ENCODE assay signal across 8 cellular contexts in genomic region chr10:72691470-72692056, GRCh38. TPM values are rescaled to one million over a fixed set of nuclear protein-coding genes. Genes with fewer than 3 reads are reported as not detected.
DNase-seq lines count a peak whose midpoint lies in the region; ATAC-seq and TF ChIP-seq lines count a peak whose summit lies in the region.

No MANE protein-coding gene starts in this region.

- no peak overlapping the region for H3K9ac ChIP-seq in HUES6 (ENCODE audit: low read length)

- H3K27me3 ChIP-seq in CD4-positive, alpha-beta memory T cell (ENCODE audit: insufficient read depth, low read length), result no peaks in the 10 kb centered on the region
- H3K27me3 ChIP-seq in HUES6 (ENCODE audit: control insufficient read depth, insufficient read depth, low read length), result no peaks in the 10 kb centered on the region
- no peaks in the 10 kb centered on the region for H3K27me3 ChIP-seq in hepatocyte

- peaks cover 0 to 2% of the 10 kb centered on the region in 2 donors for H3K36me3 Mint-ChIP-seq in CD4-positive, alpha-beta memory T cell
- H3K36me3 Mint-ChIP-seq in WTC11, result no peaks in the 10 kb centered on the region

- H3K4me3 Mint-ChIP-seq in CD4-positive, alpha-beta memory T cell, result peak overlapping the region; percentile 86 to 93 (median 90)
- H3K4me3 Mint-ChIP-seq in WTC11, result peak overlapping the region; percentile 66

- H3K27ac ChIP-seq in CD4-positive, alpha-beta memory T cell (ENCODE audit: low read depth, low read length), result peak overlapping the region; percentile 61
- H3K27ac ChIP-seq in HUES6 (ENCODE audit: low read depth, low read length) (no peak overlapping the region), hepatocyte (no peak overlapping the region), skin epidermis (peak overlapping the region in 18 of 21 experiments; percentile 86 to 99 (median 94))

- peak overlapping the region; percentile 22 for H2AFZ ChIP-seq in hepatocyte

- WGBS in hepatocyte (ENCODE audit: low lambda C conversion rate, missing lambda C conversion rate), result 32% methylated on average over 15 of the region's 15 CpGs

- peaks cover 2 to 5% of the 10 kb centered on the region in 2 donors for H3K27me3 Mint-ChIP-seq in CD4-positive, alpha-beta memory T cell
- no peaks in the 10 kb centered on the region for H3K27me3 Mint-ChIP-seq in WTC11 (ENCODE audit: low read depth)

- ATAC-seq in WTC11, result peak; percentile 100
- no peak for ATAC-seq in GM19455 (IDR thresholded peaks at IDR 0.05; ENCODE audit: unreplicated experiment)

- H3K79me2 ChIP-seq in hepatocyte, result peaks cover 43% of the 10 kb centered on the region

- POLR2A ChIA-PET in CD4-positive, alpha-beta memory T cell (lab: Charles Lee; ENCODE audit: partially characterized antibody), result interaction anchor here (0.6 to 2.5 kb wide), 11 partner anchors 8 to 443 kb away, joined by 3 to 15 read pairs (median 3); partner anchors contain the start of genes MICU1 and P4HA1
- POLR2A ChIA-PET in WTC11 (lab: Charles Lee), result interaction anchor here (0.6 to 1.1 kb wide), 5 partner anchors 16 to 141 kb away, joined by 3 to 15 read pairs (median 4); partner anchors contain the start of gene MICU1
- POLR2A ChIA-PET in GM10248 (lab: Yijun Ruan, JAX), result interaction anchor here (0.6 to 0.9 kb wide), 4 partner anchors 12 to 418 kb away, joined by 3 to 6 read pairs (median 4); partner anchors contain the start of genes DDIT4 and MICU1

- H3K4me1 ChIP-seq in CD4-positive, alpha-beta memory T cell (ENCODE audit: insufficient read depth, low read length), result peaks cover 25% of the 10 kb centered on the region
- H3K4me1 ChIP-seq in HUES6 (ENCODE audit: control insufficient read depth, insufficient read depth, low read length) (peaks cover 19% of the 10 kb centered on the region), hepatocyte (ENCODE audit: insufficient read depth) (peaks cover 14% of the 10 kb centered on the region)

- no peaks in the 10 kb centered on the region for H3K36me3 ChIP-seq in CD4-positive, alpha-beta memory T cell (ENCODE audit: insufficient read depth, low read length)
- H3K36me3 ChIP-seq in HUES6 (ENCODE audit: control insufficient read depth, insufficient read depth, low read length) (no peaks in the 10 kb centered on the region), hepatocyte (replicated peaks; ENCODE audit: insufficient read depth, low read depth) (no peaks in the 10 kb centered on the region)

- peak overlapping the region in 1 of 2 donors; percentile 39 for H3K4me3 ChIP-seq in CD4-positive, alpha-beta memory T cell (ENCODE audit: low read length in 2 of 2)
- H3K4me3 ChIP-seq in HUES6 (ENCODE audit: low read depth, low read length), result peak overlapping the region; percentile 99
- H3K4me3 ChIP-seq in hepatocyte, result peak overlapping the region; percentile 34
- H3K4me3 ChIP-seq in skin epidermis, result peak overlapping the region; percentile 73 to 91 (median 88)

- DNase-seq in CD4-positive, alpha-beta memory T cell, result no peak
- DNase-seq in WTC11 (ENCODE audit: low spot score) (no peak), hepatocyte (ENCODE audit: low spot score) (no peak), GM10248 (ENCODE audit: extremely low spot score) (no peak)
- no peak for DNase-seq in activated CD4-positive, alpha-beta T cell treated with anti-CD3 and anti-CD28 coated beads, Interleukin-2, amount 50 U/mL, for 4 hours

- H3K9me3 Mint-ChIP-seq in CD4-positive, alpha-beta memory T cell, result no peaks in the 10 kb centered on the region
- H3K9me3 Mint-ChIP-seq in WTC11, result no peaks in the 10 kb centered on the region

- peaks cover 16% of the 10 kb centered on the region for H4K20me1 ChIP-seq in hepatocyte (ENCODE audit: insufficient read depth, poor library complexity, severe bottlenecking)

- intact Hi-C loops in CD4-positive, alpha-beta memory T cell (cut with micrococcal nuclease), result loop anchor here (1.0 to 5.0 kb wide), 4 partner anchors 65 to 561 kb away; partner anchors contain the start of genes MICU1 and MRPS16

- peak overlapping the region; percentile 75 for H3K4me2 ChIP-seq in hepatocyte

- CTCF ChIA-PET in CD4-positive, alpha-beta memory T cell (lab: Charles Lee; ENCODE audit: partially characterized antibody), result interaction anchor here (1.0 kb wide), 2 partner anchors 12 to 142 kb away, joined by 3 to 6 read pairs; no protein-coding TSS in a partner anchor
- CTCF ChIA-PET in WTC11 (lab: Charles Lee), result interaction anchor here (0.9 to 1.7 kb wide), 3 partner anchors 18 to 370 kb away, joined by 3 to 6 read pairs (median 4); no protein-coding TSS in a partner anchor
- CTCF ChIA-PET in GM10248 (lab: Yijun Ruan, JAX), result interaction anchor here (0.6 to 1.1 kb wide), 4 partner anchors 9 to 62 kb away, joined by 3 to 5 read pairs (median 3); no protein-coding TSS in a partner anchor

- no peaks in the 10 kb centered on the region for H3K9me2 ChIP-seq in hepatocyte (replicated peaks; ENCODE audit: insufficient read depth)

- peaks cover 24 to 39% (median 32%) of the 10 kb centered on the region in 4 donors for H3K4me1 Mint-ChIP-seq in CD4-positive, alpha-beta memory T cell
- peaks cover 25% of the 10 kb centered on the region for H3K4me1 Mint-ChIP-seq in WTC11

- H3K9me3 ChIP-seq in CD4-positive, alpha-beta memory T cell (ENCODE audit: control insufficient read depth in 1 of 2, low read length in 2 of 2), result no peaks in the 10 kb centered on the region
- H3K9me3 ChIP-seq in HUES6 (ENCODE audit: control insufficient read depth, insufficient read depth, low read depth, low read length) (no peaks in the 10 kb centered on the region), hepatocyte (ENCODE audit: low read depth) (no peaks in the 10 kb centered on the region)

- peak overlapping the region; percentile 59 to 90 (median 87) for H3K27ac Mint-ChIP-seq in CD4-positive, alpha-beta memory T cell
- H3K27ac Mint-ChIP-seq in WTC11, result 0 out of 2 replicates have a peak overlapping the region, but pooled peaks have one; percentile 64

- TF ChIP-seq CTCF in WTC11 (IDR thresholded peaks at IDR 0.05) (no peak), hepatocyte (IDR thresholded peaks at IDR 0.05; ENCODE audit: poor library complexity) (no peak), GM10248 (IDR thresholded peaks at IDR 0.05; ENCODE audit: control extremely low read depth, extremely low read depth, low read depth, missing control alignments) (no peak)

TF ChIP-seq in WTC11, 78 proteins besides CTCF, POLR2A, EP300 and RAD21:
- TF ChIP-seq ATF6 (CRISPR knock-in tag; IDR thresholded peaks at IDR 0.05) (no peak), ESRRA (CRISPR knock-in tag; IDR thresholded peaks at IDR 0.05; ENCODE audit: borderline replicate concordance) (no peak), GRHL2 (CRISPR knock-in tag; IDR thresholded peaks at IDR 0.05; ENCODE audit: insufficient replicate concordance, severe bottlenecking) (no peak)

RNA-seq across cellular contexts. Expression of gene MCU, which starts 0.4 kb away (rescaled TPM):
- total RNA-seq in CD4-positive, alpha-beta memory T cell, result 10 to 100 TPM; 12.1 to 16.4 TPM
- 10 to 100 TPM in 1 of 2 donors, 1 to 10 TPM in 1; 8.8 to 11.1 TPM for polyA plus RNA-seq in CD4-positive, alpha-beta memory T cell
- total RNA-seq in WTC11 (2021) (36.5 to 41.4 TPM (median 37.2 TPM) in 3 replicates), hepatocyte (39.8 and 41.7 TPM in 2 replicates)
- polyA plus RNA-seq in hepatocyte, result 30.7 and 31.6 TPM in 2 replicates

Comparison
In these comparisons a context has a peak if more than half of its experiments do, and no peak if none do; other contexts are left out.
1. H3K27ac ChIP-seq: peak in CD4-positive, alpha-beta memory T cell (single experiment) and skin epidermis (18 of 21); none in HUES6 (single experiment) and hepatocyte (single experiment).